ENCODE assay signal across 17 cellular contexts in genomic region chr12:113170457-113170856, GRCh38. TPM values are rescaled to one million over a fixed set of nuclear protein-coding genes. Genes with fewer than 3 reads are reported as not detected.
DNase-seq lines count a peak whose midpoint lies in the region; ATAC-seq, FAIRE-seq and TF ChIP-seq lines count a peak whose summit lies in the region.
"Had no signal": no experiment of that assay in that cellular context is flagged by ENCODE, and none has a peak within 500 bp of the region (broad histone marks: within the 10 kb centered on the region; RNA-seq: fewer than 3 reads in every experiment).

No MANE protein-coding gene starts in this region.

- no peak for FAIRE-seq in K562 (lab: Jason Lieb, UNC)
- no peak for FAIRE-seq in H54 (lab: Jason Lieb, UNC)
- FAIRE-seq: G401.6, GM12892, HTR-8/SVneo had no signal

- TF ChIP-seq EP300 in K562 (IDR thresholded peaks at IDR 0.05; ENCODE audit: low read length): no peak

- no peaks in the 10 kb centered on the region for H3K9me3 Mint-ChIP-seq in activated T-cell treated with anti-CD3 and anti-CD28 coated beads, Interleukin-2, amount 50 U/mL, for 24 hours
- H3K9me3 Mint-ChIP-seq in neural progenitor cell: no peaks in the 10 kb centered on the region
- H3K9me3 Mint-ChIP-seq: CD4-positive, CD25-positive, alpha-beta regulatory T cell; GM23338; H9 had no signal

- in situ Hi-C loops in K562 (cut with MboI): loop anchor here (5.0 kb wide), 1 partner anchor 123 kb away; no protein-coding TSS in a partner anchor

- no peak overlapping the region for H3K9ac ChIP-seq in K562 (ENCODE audit: insufficient read depth in 1 of 2, low read depth in 2 of 2, low read length in 2 of 2)
- H3K9ac ChIP-seq in neural progenitor cell: no peak overlapping the region

- no peaks in the 10 kb centered on the region for H3K9me3 ChIP-seq in OCI-LY7 (ENCODE audit: low read length)
- H3K9me3 ChIP-seq in K562 (replicated peaks; ENCODE audit: control insufficient read depth, insufficient read depth, low read depth, low read length): no peaks in the 10 kb centered on the region
- no peaks in the 10 kb centered on the region for H3K9me3 ChIP-seq in neural progenitor cell (ENCODE audit: low read depth)
- H3K9me3 ChIP-seq in WERI-Rb-1 (ENCODE audit: severe bottlenecking): no peaks in the 10 kb centered on the region

- peaks cover 3% of the 10 kb centered on the region for H3K4me1 Mint-ChIP-seq in activated T-cell treated with anti-CD3 and anti-CD28 coated beads, Interleukin-2, amount 50 U/mL, for 24 hours (ENCODE audit: low read depth)
- peaks cover 2% of the 10 kb centered on the region for H3K4me1 Mint-ChIP-seq in neural progenitor cell
- H3K4me1 Mint-ChIP-seq: GM23338 had no signal

- DNase-seq in activated T-cell treated with anti-CD3 and anti-CD28 coated beads, Interleukin-2, amount 50 U/mL, for 24 hours: no peak
- DNase-seq in activated T-cell treated with anti-CD3 and anti-CD28 coated beads for 4 hours (no peak), OCI-LY7 (ENCODE audit: low spot score) (no peak), K562 (ENCODE audit: extremely low read depth in 1 of 4, low spot score in 3 of 4) (no peak), neural progenitor cell (ENCODE audit: low spot score) (no peak), H54 (ENCODE audit: insufficient read length, low spot score) (no peak), WERI-Rb-1 (no peak)
- DNase-seq: CD4-positive, CD25-positive, alpha-beta regulatory T cell; H9 had no signal

- H3K27ac ChIP-seq in OCI-LY7 (ENCODE audit: low read depth, low read length, poor library complexity, severe bottlenecking): peak overlapping the region; percentile 98
- H3K27ac ChIP-seq in K562 (ENCODE audit: extremely low read depth, low read depth, low read length): no peak overlapping the region
- H3K27ac ChIP-seq in neural progenitor cell: no peak overlapping the region
- no peak overlapping the region for H3K27ac ChIP-seq in WERI-Rb-1
- H3K27ac ChIP-seq: 22Rv1 had no signal

- H3F3A ChIP-seq in neural progenitor cell (ENCODE audit: low read depth): peaks cover 6% of the 10 kb centered on the region

- no peak for ATAC-seq in K562
- ATAC-seq in HG03565 (IDR thresholded peaks at IDR 0.05; ENCODE audit: unreplicated experiment): no peak
- ATAC-seq: GM23338 had no signal

- H3K4me1 ChIP-seq in OCI-LY7 (ENCODE audit: insufficient read depth, low read length, poor library complexity, severe bottlenecking) (peaks cover 46% of the 10 kb centered on the region), K562 (replicated peaks in 1 of 2; ENCODE audit: control insufficient read depth in 2 of 2, insufficient read depth in 2 of 2, low read length in 2 of 2) (peaks cover 0 to 17% of the 10 kb centered on the region in 2 experiments; a peak in 2 of 5 replicates), neural progenitor cell (no peaks in the 10 kb centered on the region)

- peaks cover 97% of the 10 kb centered on the region for H3K36me3 Mint-ChIP-seq in activated T-cell treated with anti-CD3 and anti-CD28 coated beads, Interleukin-2, amount 50 U/mL, for 24 hours (ENCODE audit: low read depth)
- peaks cover 26% of the 10 kb centered on the region for H3K36me3 Mint-ChIP-seq in neural progenitor cell

- H3K27ac Mint-ChIP-seq in activated T-cell treated with anti-CD3 and anti-CD28 coated beads, Interleukin-2, amount 50 U/mL, for 24 hours: peak overlapping the region; percentile 33
- no peak overlapping the region for H3K27ac Mint-ChIP-seq in neural progenitor cell
- H3K27ac Mint-ChIP-seq: GM23338, H9 had no signal

- H3K4me3 ChIP-seq in OCI-LY7 (ENCODE audit: low read depth, low read length, poor library complexity, severe bottlenecking) (no peak overlapping the region), K562 (no peak overlapping the region), neural progenitor cell (no peak overlapping the region), WERI-Rb-1 (ENCODE audit: low read depth, low read length) (no peak overlapping the region)
- H3K4me3 ChIP-seq: GM23338 had no signal

- CTCF ChIA-PET in OCI-LY7 (lab: Charles Lee; ENCODE audit: unreplicated experiment) (interaction anchor here (1.5 kb wide), 1 partner anchor 9 kb away, joined by 6 read pairs; no protein-coding TSS in a partner anchor), K562 (lab: Yijun Ruan, JAX; ENCODE audit: low intra/inter-chr PET ratio) (no interaction called here)

- peaks cover 23% of the 10 kb centered on the region for H3K79me2 ChIP-seq in OCI-LY7 (ENCODE audit: insufficient read depth, low read depth, low read length)
- H3K79me2 ChIP-seq in K562 (ENCODE audit: control insufficient read depth, insufficient read depth, low read length): no peaks in the 10 kb centered on the region; the same call in 2 of the 3 replicates
- H3K79me2 ChIP-seq in neural progenitor cell (ENCODE audit: low read depth): no peaks in the 10 kb centered on the region

- H2AFZ ChIP-seq in OCI-LY7 (ENCODE audit: low read length) (no peak overlapping the region), K562 (ENCODE audit: low read depth, low read length) (no peak overlapping the region), neural progenitor cell (replicated peaks) (no peak overlapping the region)
- H2AFZ ChIP-seq: GM23338 had no signal

- TF ChIP-seq POLR2A in K562 (conservative IDR thresholded peaks at IDR 0.05) (no peak), H54 (IDR thresholded peaks at IDR 0.05; ENCODE audit: low read depth, low read length) (no peak)

- TF ChIP-seq RAD21 in K562 (CRISPR knock-in tag; conservative IDR thresholded peaks at IDR 0.05 in 1 of 2, IDR thresholded peaks at IDR 0.05 in 1 of 2): no peak

- H3K27me3 Mint-ChIP-seq in activated T-cell treated with anti-CD3 and anti-CD28 coated beads, Interleukin-2, amount 50 U/mL, for 24 hours: no peaks in the 10 kb centered on the region
- peaks cover 2% of the 10 kb centered on the region for H3K27me3 Mint-ChIP-seq in neural progenitor cell (ENCODE audit: insufficient read depth, low read depth)
- H3K27me3 Mint-ChIP-seq: CD4-positive, CD25-positive, alpha-beta regulatory T cell had no signal

- H3K9me2 ChIP-seq in OCI-LY7 (ENCODE audit: insufficient read depth, low read length): no peaks in the 10 kb centered on the region

- TF ChIP-seq CTCF in OCI-LY7 (conservative IDR thresholded peaks at IDR 0.05; ENCODE audit: low read length) (no peak), K562 (IDR thresholded peaks at IDR 0.05 in 2 of 3, conservative IDR thresholded peaks at IDR 0.05 in 1 of 3; ENCODE audit: insufficient read depth in 2 of 3, low read depth in 1 of 3, low read length in 3 of 3) (no peak), neural progenitor cell (IDR thresholded peaks at IDR 0.05) (no peak), WERI-Rb-1 (IDR thresholded peaks at IDR 0.05; ENCODE audit: low read depth, low read length) (no peak)

- peak overlapping the region; percentile 62; the same call in 1 of the 2 replicates for H3K4me2 ChIP-seq in OCI-LY7 (ENCODE audit: low read length)
- H3K4me2 ChIP-seq in K562 (ENCODE audit: insufficient read depth, low read length): no peak overlapping the region
- H3K4me2 ChIP-seq in neural progenitor cell: no peak overlapping the region
- H3K4me2 ChIP-seq: GM23338 had no signal

- WGBS in K562 (ENCODE audit: insufficient coverage, low coverage, missing lambda C conversion rate): 76% methylated on average over 5 of the region's 5 CpGs

- intact Hi-C loops in OCI-LY7 (cut with micrococcal nuclease; ENCODE audit: unreplicated experiment) (loop anchor here (5.0 kb wide), 1 partner anchor 193 kb away; the partner anchor contains the start of gene OAS2), K562 (cut with micrococcal nuclease) (no loop called here)

- BruUV-seq in OCI-LY7 (replicated peaks; lab: Mats Ljungman, UMichigan) (no TSS peak), K562 (replicated peaks; lab: Mats Ljungman, UMichigan) (TSS peak; percentile 7)

- H3K9me1 ChIP-seq in K562 (ENCODE audit: control insufficient read depth, insufficient read depth, low read length): peaks cover 2% of the 10 kb centered on the region

- H4K20me1 ChIP-seq in OCI-LY7 (ENCODE audit: insufficient read depth, low read length) (no peaks in the 10 kb centered on the region), K562 (replicated peaks; ENCODE audit: control insufficient read depth, insufficient read depth, low read length) (peaks cover 2% of the 10 kb centered on the region; the same call in 1 of the 2 replicates), neural progenitor cell (ENCODE audit: low read depth) (peaks cover 7% of the 10 kb centered on the region)

- H3K4me3 Mint-ChIP-seq in activated T-cell treated with anti-CD3 and anti-CD28 coated beads, Interleukin-2, amount 50 U/mL, for 24 hours: no peak overlapping the region
- H3K4me3 Mint-ChIP-seq in neural progenitor cell: no peak overlapping the region
- H3K4me3 Mint-ChIP-seq: GM23338, H9 had no signal

- H3K27me3 ChIP-seq in K562 (ENCODE audit: control insufficient read depth in 2 of 2, insufficient read depth in 2 of 2, low read length in 2 of 2) (no peaks in the 10 kb centered on the region), neural progenitor cell (no peaks in the 10 kb centered on the region), WERI-Rb-1 (ENCODE audit: insufficient read depth, low read depth, severe bottlenecking) (no peaks in the 10 kb centered on the region)

- POLR2A ChIA-PET in OCI-LY7 (lab: Charles Lee): interaction anchor here (0.7 to 4.5 kb wide), 7 partner anchors 9 to 118 kb away, joined by 3 to 46 read pairs (median 3); no protein-coding TSS in a partner anchor
- POLR2A ChIA-PET in K562 (lab: Yijun Ruan, JAX): interaction anchor here (0.9 kb wide), 1 partner anchor 133 kb away, joined by 4 read pairs; no protein-coding TSS in a partner anchor

- H3K36me3 ChIP-seq in OCI-LY7 (ENCODE audit: insufficient read depth, low read length): peaks cover 92% of the 10 kb centered on the region
- H3K36me3 ChIP-seq in K562 (ENCODE audit: control insufficient read depth, insufficient read depth, low read length): peaks cover 94% of the 10 kb centered on the region
- peaks cover 2% of the 10 kb centered on the region for H3K36me3 ChIP-seq in neural progenitor cell
- peaks cover 91% of the 10 kb centered on the region for H3K36me3 ChIP-seq in WERI-Rb-1

RNA-seq across cellular contexts. Expression of gene DDX54, which starts 14.8 kb away (rescaled TPM):
- 86.0 and 87.2 TPM in 2 replicates for total RNA-seq in OCI-LY7 (2014; rRNA removed; shearing (Covaris generic))
- total RNA-seq in OCI-LY7 (2022) (145 and 150 TPM in 2 replicates), K562 (2014; rRNA removed) (100 and 135 TPM in 2 replicates), K562 (2014; rRNA removed; fragmentation: Illumina TruSeq; extraction: Trizol) (23.9 and 25.8 TPM in 2 replicates), K562 (2015; rRNA removed; fragmentation: Illumina TruSeq; extraction: Trizol) (48.5 and 51.4 TPM in 2 replicates), K562 (2021) (128 and 132 TPM in 2 replicates), neural progenitor cell (ENCODE audit: low replicate concordance) (36.9 and 72.9 TPM in 2 replicates)
- 60.9 and 181 TPM in 2 replicates for total RNA-seq in K562 (2011; cell fraction: chromatin; rRNA removed; ENCODE audit: low replicate concordance)
- total RNA-seq in K562 (2011; cell fraction: nucleolus; rRNA removed): 87.0 and 87.2 TPM in 2 replicates
- total RNA-seq in K562 (2011; cell fraction: nucleoplasm; rRNA removed): 56.8 and 61.4 TPM in 2 replicates
- polyA plus RNA-seq in K562 (2011; rRNA removed) (56.6 and 80.5 TPM in 2 replicates), K562 (2014; fragmentation: Illumina TruSeq; extraction: Trizol) (44.4 and 77.7 TPM in 2 replicates), K562 (2014; fragmentation: Nextera tagmentation; extraction: Ambion mirVana) (1 to 10 TPM; 1.4 to 3.1 TPM), K562 (2014; rRNA removed) (74.4 and 107 TPM in 2 replicates)
- polyA plus RNA-seq in K562 (2011; cell fraction: cytosol; rRNA removed): 71.0 and 78.8 TPM in 2 replicates
- 76.8 and 95.6 TPM in 2 replicates for polyA plus RNA-seq in K562 (2011; cell fraction: nucleus; rRNA removed)
- polyA plus RNA-seq in K562 (2012): 48.8 and 67.9 TPM in 2 replicates
- 47.0 and 50.2 TPM in 2 replicates for polyA minus RNA-seq in K562 (2011; rRNA and poly(A)+ RNA removed)
- polyA minus RNA-seq in K562 (2011; cell fraction: cytosol; rRNA and poly(A)+ RNA removed): 52.1 and 64.3 TPM in 2 replicates
- polyA minus RNA-seq in K562 (2011; cell fraction: nucleus; rRNA and poly(A)+ RNA removed): 31.1 and 49.1 TPM in 2 replicates

RNA-seq across cellular contexts. Expression of gene RITA1, which starts 15.1 kb away (rescaled TPM):
- total RNA-seq in OCI-LY7 (2014; rRNA removed; shearing (Covaris generic)): 72.5 and 90.8 TPM in 2 replicates
- total RNA-seq in OCI-LY7 (2022) (59.5 and 68.6 TPM in 2 replicates), K562 (2014; rRNA removed) (40.4 and 52.0 TPM in 2 replicates), K562 (2014; rRNA removed; fragmentation: Illumina TruSeq; extraction: Trizol) (12.7 and 15.6 TPM in 2 replicates), K562 (2015; rRNA removed; fragmentation: Illumina TruSeq; extraction: Trizol) (34.3 and 36.7 TPM in 2 replicates), K562 (2021) (34.9 and 38.9 TPM in 2 replicates), neural progenitor cell (ENCODE audit: low replicate concordance) (13.7 and 22.5 TPM in 2 replicates)
- 9.9 and 32.6 TPM in 2 replicates for total RNA-seq in K562 (2011; cell fraction: chromatin; rRNA removed; ENCODE audit: low replicate concordance)
- total RNA-seq in K562 (2011; cell fraction: nucleolus; rRNA removed): 18.9 and 25.0 TPM in 2 replicates
- total RNA-seq in K562 (2011; cell fraction: nucleoplasm; rRNA removed): 17.7 and 18.0 TPM in 2 replicates
- polyA plus RNA-seq in K562 (2011; rRNA removed) (17.6 and 17.9 TPM in 2 replicates), K562 (2014; fragmentation: Illumina TruSeq; extraction: Trizol) (18.0 and 27.7 TPM in 2 replicates), K562 (2014; fragmentation: Nextera tagmentation; extraction: Ambion mirVana) (1 to 10 TPM; 2.8 to 3.5 TPM), K562 (2014; rRNA removed) (26.4 and 35.0 TPM in 2 replicates)
- polyA plus RNA-seq in K562 (2011; cell fraction: cytosol; rRNA removed): 23.1 and 48.6 TPM in 2 replicates
- polyA plus RNA-seq in K562 (2011; cell fraction: nucleus; rRNA removed): 10.9 and 15.7 TPM in 2 replicates
- 23.0 and 27.5 TPM in 2 replicates for polyA plus RNA-seq in K562 (2012)
- polyA minus RNA-seq in K562 (2011; rRNA and poly(A)+ RNA removed): 10.0 and 13.0 TPM in 2 replicates
- 12.1 and 15.7 TPM in 2 replicates for polyA minus RNA-seq in K562 (2011; cell fraction: cytosol; rRNA and poly(A)+ RNA removed)
- 11.0 and 11.4 TPM in 2 replicates for polyA minus RNA-seq in K562 (2011; cell fraction: nucleus; rRNA and poly(A)+ RNA removed)

RNA-seq across cellular contexts. Expression of gene CFAP73, which starts 20.9 kb away (rescaled TPM):
- 14.0 and 26.9 TPM in 2 replicates for total RNA-seq in OCI-LY7 (2014; rRNA removed; shearing (Covaris generic))
- total RNA-seq in OCI-LY7 (2022) (37.4 and 39.2 TPM in 2 replicates), K562 (2014; rRNA removed) (not detected in 2 replicates), K562 (2014; rRNA removed; fragmentation: Illumina TruSeq; extraction: Trizol) (not detected in 2 replicates), K562 (2015; rRNA removed; fragmentation: Illumina TruSeq; extraction: Trizol) (not detected in 2 replicates), K562 (2021) (not detected in 2 replicates), neural progenitor cell (ENCODE audit: low replicate concordance) (0.19 TPM in 1 of 2 replicates, not detected in the other)
- total RNA-seq in K562 (2011; cell fraction: chromatin; rRNA removed; ENCODE audit: low replicate concordance): not detected in 2 replicates
- not detected in 2 replicates for total RNA-seq in K562 (2011; cell fraction: nucleolus; rRNA removed)
- not detected in 2 replicates for total RNA-seq in K562 (2011; cell fraction: nucleoplasm; rRNA removed)
- polyA plus RNA-seq in K562 (2011; rRNA removed) (not detected in 2 replicates), K562 (2014; fragmentation: Illumina TruSeq; extraction: Trizol) (not detected in 2 replicates), K562 (2014; fragmentation: Nextera tagmentation; extraction: Ambion mirVana) (not detected), K562 (2014; rRNA removed) (not detected in 2 replicates)
- polyA plus RNA-seq in K562 (2011; cell fraction: cytosol; rRNA removed): not detected in 2 replicates
- not detected in 2 replicates for polyA plus RNA-seq in K562 (2011; cell fraction: nucleus; rRNA removed)
- 0.14 and 0.17 TPM in 2 replicates for polyA plus RNA-seq in K562 (2012)
- not detected in 2 replicates for polyA minus RNA-seq in K562 (2011; rRNA and poly(A)+ RNA removed)
- polyA minus RNA-seq in K562 (2011; cell fraction: cytosol; rRNA and poly(A)+ RNA removed): not detected in 2 replicates
- polyA minus RNA-seq in K562 (2011; cell fraction: nucleus; rRNA and poly(A)+ RNA removed): not detected in 2 replicates
- total RNA-seq: A673, H9 had no signal
- polyA plus RNA-seq: BJ; CD4-positive, CD25-positive, alpha-beta regulatory T cell had no signal

RNA-seq across cellular contexts. Expression of gene RASAL1, which starts 34.9 kb away (rescaled TPM):
- 69.1 and 89.1 TPM in 2 replicates for total RNA-seq in OCI-LY7 (2014; rRNA removed; shearing (Covaris generic))
- total RNA-seq in OCI-LY7 (2022): 67.5 and 74.4 TPM in 2 replicates
- 0.30 TPM in 1 of 2 replicates, not detected in the other for total RNA-seq in K562 (2011; cell fraction: chromatin; rRNA removed; ENCODE audit: low replicate concordance)
- total RNA-seq in K562 (2011; cell fraction: nucleolus; rRNA removed): 0.17 TPM in 1 of 2 replicates, not detected in the other
- not detected in 2 replicates for total RNA-seq in K562 (2011; cell fraction: nucleoplasm; rRNA removed)
- 0.08 and 0.14 TPM in 2 replicates for total RNA-seq in K562 (2014; rRNA removed)
- not detected in 2 replicates for total RNA-seq in K562 (2014; rRNA removed; fragmentation: Illumina TruSeq; extraction: Trizol)
- not detected in 2 replicates for total RNA-seq in K562 (2015; rRNA removed; fragmentation: Illumina TruSeq; extraction: Trizol)
- total RNA-seq in K562 (2021): 0.16 TPM in 1 of 2 replicates, not detected in the other
- 0.06 TPM in 1 of 2 replicates, not detected in the other for polyA plus RNA-seq in K562 (2011; rRNA removed)
- 0.03 TPM in 1 of 2 replicates, not detected in the other for polyA plus RNA-seq in K562 (2011; cell fraction: cytosol; rRNA removed)
- polyA plus RNA-seq in K562 (2011; cell fraction: nucleus; rRNA removed): 0.07 and 0.18 TPM in 2 replicates
- 0.04 TPM in 1 of 2 replicates, not detected in the other for polyA plus RNA-seq in K562 (2012)
- not detected in 2 replicates for polyA plus RNA-seq in K562 (2014; fragmentation: Illumina TruSeq; extraction: Trizol)
- polyA plus RNA-seq in K562 (2014; fragmentation: Nextera tagmentation; extraction: Ambion mirVana): not detected
- not detected in 2 replicates for polyA plus RNA-seq in K562 (2014; rRNA removed)
- not detected in 2 replicates for polyA minus RNA-seq in K562 (2011; rRNA and poly(A)+ RNA removed)
- not detected in 2 replicates for polyA minus RNA-seq in K562 (2011; cell fraction: cytosol; rRNA and poly(A)+ RNA removed)
- not detected in 2 replicates for polyA minus RNA-seq in K562 (2011; cell fraction: nucleus; rRNA and poly(A)+ RNA removed)
- total RNA-seq in neural progenitor cell (ENCODE audit: low replicate concordance): 0.50 and 1.4 TPM in 2 replicates
- total RNA-seq: CD4-positive, CD25-positive, alpha-beta regulatory T cell had no signal
- polyA plus RNA-seq: BJ had no signal

RNA-seq across cellular contexts. Expression of gene TPCN1, which starts 50.8 kb away (rescaled TPM):
- 72.4 and 96.0 TPM in 2 replicates for total RNA-seq in OCI-LY7 (2014; rRNA removed; shearing (Covaris generic))
- 160 and 177 TPM in 2 replicates for total RNA-seq in OCI-LY7 (2022)
- total RNA-seq in K562 (2011; cell fraction: chromatin; rRNA removed; ENCODE audit: low replicate concordance): 112 and 252 TPM in 2 replicates
- 110 and 123 TPM in 2 replicates for total RNA-seq in K562 (2011; cell fraction: nucleolus; rRNA removed)
- 98.7 and 108 TPM in 2 replicates for total RNA-seq in K562 (2011; cell fraction: nucleoplasm; rRNA removed)
- total RNA-seq in K562 (2014; rRNA removed): 6.4 and 9.2 TPM in 2 replicates
- total RNA-seq in K562 (2014; rRNA removed; fragmentation: Illumina TruSeq; extraction: Trizol): 5.5 and 6.1 TPM in 2 replicates
- total RNA-seq in K562 (2015; rRNA removed; fragmentation: Illumina TruSeq; extraction: Trizol): 7.4 and 7.8 TPM in 2 replicates
- 23.8 and 27.2 TPM in 2 replicates for total RNA-seq in K562 (2021)
- 12.8 and 18.9 TPM in 2 replicates for polyA plus RNA-seq in K562 (2011; rRNA removed)
- polyA plus RNA-seq in K562 (2011; cell fraction: cytosol; rRNA removed): 8.0 and 10.3 TPM in 2 replicates
- 137 and 160 TPM in 2 replicates for polyA plus RNA-seq in K562 (2011; cell fraction: nucleus; rRNA removed)
- polyA plus RNA-seq in K562 (2012): 20.9 and 33.9 TPM in 2 replicates
- polyA plus RNA-seq in K562 (2014; fragmentation: Illumina TruSeq; extraction: Trizol): 16.2 and 17.0 TPM in 2 replicates
- 1 to 10 TPM in 1 of 2 experiments, under 1 TPM in 1; 0.80 to 1.1 TPM for polyA plus RNA-seq in K562 (2014; fragmentation: Nextera tagmentation; extraction: Ambion mirVana)
- 19.2 and 19.3 TPM in 2 replicates for polyA plus RNA-seq in K562 (2014; rRNA removed)
- polyA minus RNA-seq in K562 (2011; rRNA and poly(A)+ RNA removed): 7.8 and 12.1 TPM in 2 replicates
- polyA minus RNA-seq in K562 (2011; cell fraction: cytosol; rRNA and poly(A)+ RNA removed): 17.9 and 21.8 TPM in 2 replicates
- polyA minus RNA-seq in K562 (2011; cell fraction: nucleus; rRNA and poly(A)+ RNA removed): 30.6 and 40.4 TPM in 2 replicates
- total RNA-seq in neural progenitor cell (ENCODE audit: low replicate concordance): 12.2 and 19.1 TPM in 2 replicates

Comparison
In these comparisons a context has a peak if more than half of its experiments do, and no peak if none do; other contexts are left out.
1. RNA of gene CFAP73, which starts 20.9 kb away (total RNA-seq): 14.0 to 39.2 TPM in OCI-LY7; not detected in K562 and 0.19 TPM in neural progenitor cell; every median in the first group is over 10 times any median in the second.